ENCODE assay signal across 19 cellular contexts in the genomic region with DNA sequence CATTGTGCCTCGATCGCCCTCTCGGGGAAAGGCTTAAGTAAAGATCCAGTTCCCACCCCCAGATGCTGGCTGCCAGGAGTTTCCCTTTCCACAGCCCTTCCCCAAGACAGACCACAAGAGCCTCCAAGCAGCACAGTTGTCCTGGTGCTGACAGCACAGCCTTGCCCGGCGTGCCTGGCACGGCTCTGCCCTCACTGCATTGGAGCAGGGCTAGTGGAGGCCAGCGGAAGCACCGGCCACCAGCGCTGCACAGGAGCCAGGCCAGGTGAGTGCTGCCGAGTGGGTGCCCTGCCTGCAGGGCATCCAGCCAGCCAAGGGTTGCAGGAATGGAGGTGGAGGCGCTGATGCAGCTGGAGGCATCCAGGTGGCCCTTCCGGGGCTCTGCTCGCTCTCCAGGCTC.
"Had no signal": no experiment of that assay in that cellular context is flagged by ENCODE, and none has a peak within 500 bp of the region (broad histone marks: within the 10 kb centered on the region; RNA-seq: fewer than 3 reads in every experiment).

No MANE protein-coding gene starts in this region.

- H3K4me3 Mint-ChIP-seq: activated CD8-positive, alpha-beta T cell treated with anti-CD3 and anti-CD28 coated beads, Interleukin-2, amount 10 ng/mL, durations not matched to agents 7 days and 5 days; activated naive CD4-positive, alpha-beta T cell treated with anti-CD3 and anti-CD28 coated beads, Interleukin-2, amount 50 U/mL, for 24 hours; central memory CD8-positive, alpha-beta T cell; T-helper 17 cell; WTC11 had no signal

- DNase-seq: activated CD4-positive, alpha-beta T cell treated with anti-CD3 and anti-CD28 coated beads for 48 hours; activated CD4-positive, alpha-beta T cell treated with anti-CD3 and anti-CD28 coated beads, Interleukin-2, amount 50 U/mL, for 4 hours; activated CD4-positive, CD25-positive, alpha-beta regulatory T cell treated with anti-CD3 and anti-CD28 coated beads, Interleukin-2, amount 50 U/mL, for 72 hours; activated CD8-positive, alpha-beta memory T cell treated with anti-CD3 and anti-CD28 coated beads, Interleukin-2, amount 50 U/mL, for 48 hours; activated CD8-positive, alpha-beta T cell treated with anti-CD3 and anti-CD28 coated beads, Interleukin-2, amount 10 ng/mL, durations not matched to agents 7 days and 5 days; activated effector memory CD4-positive, alpha-beta T cell treated with Interleukin-2 at 50 U/mL for 16 hours; activated naive CD4-positive, alpha-beta T cell; activated T-cell treated with anti-CD3 and anti-CD28 coated beads, Interleukin-2, amount 50 U/mL, for 1 hour; aorta; MM.1S; NCI-H1105; NCI-H1436 treated with DMSO at 0.1 percent for 48 hours; PC-9; SIG-M5; T-helper 17 cell; T-helper 9 cell had no signal

- ATAC-seq: activated CD8-positive, alpha-beta T cell treated with anti-CD3 and anti-CD28 coated beads, Interleukin-2, amount 10 ng/mL, durations not matched to agents 7 days and 5 days; T-helper 17 cell; WTC11 had no signal

- H3K27me3 Mint-ChIP-seq: activated naive CD4-positive, alpha-beta T cell treated with anti-CD3 and anti-CD28 coated beads, Interleukin-2, amount 50 U/mL, for 24 hours; central memory CD8-positive, alpha-beta T cell; T-helper 17 cell had no signal

- H3K36me3 Mint-ChIP-seq: activated naive CD4-positive, alpha-beta T cell treated with anti-CD3 and anti-CD28 coated beads, Interleukin-2, amount 50 U/mL, for 24 hours had no signal

- H3K27ac Mint-ChIP-seq: activated CD8-positive, alpha-beta T cell treated with anti-CD3 and anti-CD28 coated beads, Interleukin-2, amount 10 ng/mL, durations not matched to agents 7 days and 5 days; activated naive CD4-positive, alpha-beta T cell treated with anti-CD3 and anti-CD28 coated beads, Interleukin-2, amount 50 U/mL, for 24 hours; T-helper 17 cell; WTC11 had no signal

- H2AFZ ChIP-seq: PC-9 had no signal

- H3K4me3 ChIP-seq: PC-9 had no signal

- H3K4me2 ChIP-seq: PC-9 had no signal

- H3K27ac ChIP-seq: PC-9 had no signal

- H3K9me3 Mint-ChIP-seq: activated naive CD4-positive, alpha-beta T cell treated with anti-CD3 and anti-CD28 coated beads, Interleukin-2, amount 50 U/mL, for 24 hours; central memory CD8-positive, alpha-beta T cell; WTC11 had no signal
